1 cellular context compared by ENCODE assay signal in the genomic region with DNA sequence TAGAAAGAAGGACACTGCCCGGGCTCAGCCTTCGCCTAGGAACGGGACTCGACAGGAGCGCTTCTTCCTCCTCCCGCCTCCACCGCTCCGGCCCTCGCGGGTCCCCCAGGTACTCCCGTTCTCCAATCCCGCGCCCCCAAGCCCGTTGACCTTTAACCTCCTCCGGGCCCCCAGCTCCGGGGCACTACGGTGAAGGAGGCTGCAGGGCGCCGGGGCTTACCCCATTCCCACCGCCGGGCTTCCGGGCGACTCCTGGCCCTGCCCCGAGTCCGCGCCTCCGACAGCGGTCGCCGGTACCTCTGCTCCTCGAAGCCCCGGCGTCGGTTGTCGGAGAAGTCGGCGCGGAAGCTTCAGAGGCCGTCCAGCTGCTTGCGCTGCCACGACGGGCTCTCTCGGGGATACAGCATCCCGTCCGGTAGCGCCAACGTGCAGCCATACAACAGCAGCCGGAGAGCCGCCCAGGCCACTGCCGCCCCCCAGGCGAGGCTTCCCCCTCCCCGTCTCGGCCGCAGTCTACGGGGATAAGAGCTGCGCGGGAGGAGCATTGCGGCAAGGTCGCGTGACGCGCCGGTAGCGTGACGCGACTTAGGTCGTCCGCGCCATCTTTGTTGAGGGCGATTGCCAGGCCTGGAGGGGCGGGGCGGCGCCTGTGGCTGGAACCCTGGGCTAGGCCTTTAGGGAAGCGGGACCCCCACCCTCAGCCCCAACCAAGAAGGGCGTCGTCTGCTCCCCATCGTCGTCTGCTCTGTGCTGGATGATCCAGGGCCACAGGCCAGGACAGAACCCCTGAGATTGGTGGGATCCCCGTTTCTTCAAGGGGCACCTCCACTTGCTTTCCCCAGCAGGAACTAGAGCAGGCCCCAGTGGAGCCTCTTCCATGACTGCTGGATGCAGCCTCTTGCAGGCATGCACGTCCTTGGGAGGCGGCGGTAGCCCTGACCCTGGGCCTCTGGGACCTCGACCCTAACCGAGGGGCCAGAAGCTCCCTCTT.
TF ChIP-seq lines count a peak whose summit lies in the region.

No MANE protein-coding gene starts in this region.

TF ChIP-seq in K562, 482 proteins besides CTCF, POLR2A, EP300 and RAD21 (continued from another document and continues in another):
- TF ChIP-seq, protein P1, sequence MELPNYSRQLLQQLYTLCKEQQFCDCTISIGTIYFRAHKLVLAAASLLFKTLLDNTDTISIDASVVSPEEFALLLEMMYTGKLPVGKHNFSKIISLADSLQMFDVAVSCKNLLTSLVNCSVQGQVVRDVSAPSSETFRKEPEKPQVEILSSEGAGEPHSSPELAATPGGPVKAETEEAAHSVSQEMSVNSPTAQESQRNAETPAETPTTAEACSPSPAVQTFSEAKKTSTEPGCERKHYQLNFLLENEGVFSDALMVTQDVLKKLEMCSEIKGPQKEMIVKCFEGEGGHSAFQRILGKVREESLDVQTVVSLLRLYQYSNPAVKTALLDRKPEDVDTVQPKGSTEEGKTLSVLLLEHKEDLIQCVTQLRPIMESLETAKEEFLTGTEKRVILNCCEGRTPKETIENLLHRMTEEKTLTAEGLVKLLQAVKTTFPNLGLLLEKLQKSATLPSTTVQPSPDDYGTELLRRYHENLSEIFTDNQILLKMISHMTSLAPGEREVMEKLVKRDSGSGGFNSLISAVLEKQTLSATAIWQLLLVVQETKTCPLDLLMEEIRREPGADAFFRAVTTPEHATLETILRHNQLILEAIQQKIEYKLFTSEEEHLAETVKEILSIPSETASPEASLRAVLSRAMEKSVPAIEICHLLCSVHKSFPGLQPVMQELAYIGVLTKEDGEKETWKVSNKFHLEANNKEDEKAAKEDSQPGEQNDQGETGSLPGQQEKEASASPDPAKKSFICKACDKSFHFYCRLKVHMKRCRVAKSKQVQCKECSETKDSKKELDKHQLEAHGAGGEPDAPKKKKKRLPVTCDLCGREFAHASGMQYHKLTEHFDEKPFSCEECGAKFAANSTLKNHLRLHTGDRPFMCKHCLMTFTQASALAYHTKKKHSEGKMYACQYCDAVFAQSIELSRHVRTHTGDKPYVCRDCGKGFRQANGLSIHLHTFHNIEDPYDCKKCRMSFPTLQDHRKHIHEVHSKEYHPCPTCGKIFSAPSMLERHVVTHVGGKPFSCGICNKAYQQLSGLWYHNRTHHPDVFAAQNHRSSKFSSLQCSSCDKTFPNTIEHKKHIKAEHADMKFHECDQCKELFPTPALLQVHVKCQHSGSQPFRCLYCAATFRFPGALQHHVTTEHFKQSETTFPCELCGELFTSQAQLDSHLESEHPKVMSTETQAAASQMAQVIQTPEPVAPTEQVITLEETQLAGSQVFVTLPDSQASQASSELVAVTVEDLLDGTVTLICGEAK (IDR thresholded peaks at IDR 0.05), result no peak
- TF ChIP-seq, protein P1 (CRISPR knock-in tag; IDR thresholded peaks at IDR 0.05), result no peak
- TF ChIP-seq SAP30 (IDR thresholded peaks at IDR 0.05; ENCODE audit: borderline replicate concordance, insufficient read depth, low read depth, low read length, poor library complexity, severe bottlenecking) (no peak), GATAD2B (IDR thresholded peaks at IDR 0.05; ENCODE audit: borderline replicate concordance) (no peak), NFE2 (IDR thresholded peaks at IDR 0.05; ENCODE audit: low read depth) (no peak), SNAPC5 (CRISPR knock-in tag; IDR thresholded peaks at IDR 0.05) (no peak), ZFP1 (CRISPR knock-in tag; IDR thresholded peaks at IDR 0.05) (no peak), HNRNPH1 (optimal IDR thresholded peaks at IDR 0.05; ENCODE audit: low read depth, low read length) (no peak), ARID1B (IDR thresholded peaks at IDR 0.05) (no peak), ZSCAN32 (CRISPR knock-in tag; IDR thresholded peaks at IDR 0.05) (no peak), KAT8 (IDR thresholded peaks at IDR 0.05; ENCODE audit: low read depth) (no peak), MTA3 (IDR thresholded peaks at IDR 0.05; ENCODE audit: borderline replicate concordance) (peak; percentile 55; the same call in 1 of the 2 replicates), SMAD4 (CRISPR knock-in tag; conservative IDR thresholded peaks at IDR 0.05) (0 out of 2 replicates have a peak, but pooled peaks have one; percentile 28), POLR2AphosphoS5 (IDR thresholded peaks at IDR 0.05; ENCODE audit: control insufficient read depth, insufficient read depth, low read depth, low read length) (peak; percentile 42; the same call in 1 of the 2 replicates), HNRNPK (IDR thresholded peaks at IDR 0.05; ENCODE audit: low read depth, low read length, poor library complexity, severe bottlenecking) (peak; percentile 16), ZNF217 (CRISPR knock-in tag; IDR thresholded peaks at IDR 0.05) (no peak), ZBTB34 (CRISPR knock-in tag; IDR thresholded peaks at IDR 0.05) (no peak), ZHX1 (conservative IDR thresholded peaks at IDR 0.05; ENCODE audit: low read length) (no peak)
- TF ChIP-seq, protein P2, sequence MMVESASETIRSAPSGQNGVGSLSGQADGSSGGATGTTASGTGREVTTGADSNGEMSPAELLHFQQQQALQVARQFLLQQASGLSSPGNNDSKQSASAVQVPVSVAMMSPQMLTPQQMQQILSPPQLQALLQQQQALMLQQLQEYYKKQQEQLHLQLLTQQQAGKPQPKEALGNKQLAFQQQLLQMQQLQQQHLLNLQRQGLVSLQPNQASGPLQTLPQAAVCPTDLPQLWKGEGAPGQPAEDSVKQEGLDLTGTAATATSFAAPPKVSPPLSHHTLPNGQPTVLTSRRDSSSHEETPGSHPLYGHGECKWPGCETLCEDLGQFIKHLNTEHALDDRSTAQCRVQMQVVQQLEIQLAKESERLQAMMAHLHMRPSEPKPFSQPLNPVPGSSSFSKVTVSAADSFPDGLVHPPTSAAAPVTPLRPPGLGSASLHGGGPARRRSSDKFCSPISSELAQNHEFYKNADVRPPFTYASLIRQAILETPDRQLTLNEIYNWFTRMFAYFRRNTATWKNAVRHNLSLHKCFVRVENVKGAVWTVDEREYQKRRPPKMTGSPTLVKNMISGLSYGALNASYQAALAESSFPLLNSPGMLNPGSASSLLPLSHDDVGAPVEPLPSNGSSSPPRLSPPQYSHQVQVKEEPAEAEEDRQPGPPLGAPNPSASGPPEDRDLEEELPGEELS (CRISPR knock-in tag; IDR thresholded peaks at IDR 0.05; ENCODE audit: borderline replicate concordance), result no peak
- TF ChIP-seq, protein P3, sequence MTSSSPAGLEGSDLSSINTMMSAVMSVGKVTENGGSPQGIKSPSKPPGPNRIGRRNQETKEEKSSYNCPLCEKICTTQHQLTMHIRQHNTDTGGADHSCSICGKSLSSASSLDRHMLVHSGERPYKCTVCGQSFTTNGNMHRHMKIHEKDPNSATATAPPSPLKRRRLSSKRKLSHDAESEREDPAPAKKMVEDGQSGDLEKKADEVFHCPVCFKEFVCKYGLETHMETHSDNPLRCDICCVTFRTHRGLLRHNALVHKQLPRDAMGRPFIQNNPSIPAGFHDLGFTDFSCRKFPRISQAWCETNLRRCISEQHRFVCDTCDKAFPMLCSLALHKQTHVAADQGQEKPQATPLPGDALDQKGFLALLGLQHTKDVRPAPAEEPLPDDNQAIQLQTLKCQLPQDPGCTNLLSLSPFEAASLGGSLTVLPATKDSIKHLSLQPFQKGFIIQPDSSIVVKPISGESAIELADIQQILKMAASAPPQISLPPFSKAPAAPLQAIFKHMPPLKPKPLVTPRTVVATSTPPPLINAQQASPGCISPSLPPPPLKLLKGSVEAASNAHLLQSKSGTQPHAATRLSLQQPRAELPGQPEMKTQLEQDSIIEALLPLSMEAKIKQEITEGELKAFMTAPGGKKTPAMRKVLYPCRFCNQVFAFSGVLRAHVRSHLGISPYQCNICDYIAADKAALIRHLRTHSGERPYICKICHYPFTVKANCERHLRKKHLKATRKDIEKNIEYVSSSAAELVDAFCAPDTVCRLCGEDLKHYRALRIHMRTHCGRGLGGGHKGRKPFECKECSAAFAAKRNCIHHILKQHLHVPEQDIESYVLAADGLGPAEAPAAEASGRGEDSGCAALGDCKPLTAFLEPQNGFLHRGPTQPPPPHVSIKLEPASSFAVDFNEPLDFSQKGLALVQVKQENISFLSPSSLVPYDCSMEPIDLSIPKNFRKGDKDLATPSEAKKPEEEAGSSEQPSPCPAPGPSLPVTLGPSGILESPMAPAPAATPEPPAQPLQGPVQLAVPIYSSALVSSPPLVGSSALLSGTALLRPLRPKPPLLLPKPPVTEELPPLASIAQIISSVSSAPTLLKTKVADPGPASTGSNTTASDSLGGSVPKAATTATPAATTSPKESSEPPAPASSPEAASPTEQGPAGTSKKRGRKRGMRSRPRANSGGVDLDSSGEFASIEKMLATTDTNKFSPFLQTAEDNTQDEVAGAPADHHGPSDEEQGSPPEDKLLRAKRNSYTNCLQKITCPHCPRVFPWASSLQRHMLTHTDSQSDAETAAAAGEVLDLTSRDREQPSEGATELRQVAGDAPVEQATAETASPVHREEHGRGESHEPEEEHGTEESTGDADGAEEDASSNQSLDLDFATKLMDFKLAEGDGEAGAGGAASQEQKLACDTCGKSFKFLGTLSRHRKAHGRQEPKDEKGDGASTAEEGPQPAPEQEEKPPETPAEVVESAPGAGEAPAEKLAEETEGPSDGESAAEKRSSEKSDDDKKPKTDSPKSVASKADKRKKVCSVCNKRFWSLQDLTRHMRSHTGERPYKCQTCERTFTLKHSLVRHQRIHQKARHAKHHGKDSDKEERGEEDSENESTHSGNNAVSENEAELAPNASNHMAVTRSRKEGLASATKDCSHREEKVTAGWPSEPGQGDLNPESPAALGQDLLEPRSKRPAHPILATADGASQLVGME (CRISPR knock-in tag; IDR thresholded peaks at IDR 0.05), result no peak
- TF ChIP-seq, protein P4, sequence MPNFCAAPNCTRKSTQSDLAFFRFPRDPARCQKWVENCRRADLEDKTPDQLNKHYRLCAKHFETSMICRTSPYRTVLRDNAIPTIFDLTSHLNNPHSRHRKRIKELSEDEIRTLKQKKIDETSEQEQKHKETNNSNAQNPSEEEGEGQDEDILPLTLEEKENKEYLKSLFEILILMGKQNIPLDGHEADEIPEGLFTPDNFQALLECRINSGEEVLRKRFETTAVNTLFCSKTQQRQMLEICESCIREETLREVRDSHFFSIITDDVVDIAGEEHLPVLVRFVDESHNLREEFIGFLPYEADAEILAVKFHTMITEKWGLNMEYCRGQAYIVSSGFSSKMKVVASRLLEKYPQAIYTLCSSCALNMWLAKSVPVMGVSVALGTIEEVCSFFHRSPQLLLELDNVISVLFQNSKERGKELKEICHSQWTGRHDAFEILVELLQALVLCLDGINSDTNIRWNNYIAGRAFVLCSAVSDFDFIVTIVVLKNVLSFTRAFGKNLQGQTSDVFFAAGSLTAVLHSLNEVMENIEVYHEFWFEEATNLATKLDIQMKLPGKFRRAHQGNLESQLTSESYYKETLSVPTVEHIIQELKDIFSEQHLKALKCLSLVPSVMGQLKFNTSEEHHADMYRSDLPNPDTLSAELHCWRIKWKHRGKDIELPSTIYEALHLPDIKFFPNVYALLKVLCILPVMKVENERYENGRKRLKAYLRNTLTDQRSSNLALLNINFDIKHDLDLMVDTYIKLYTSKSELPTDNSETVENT (CRISPR knock-in tag; IDR thresholded peaks at IDR 0.05), result no peak; the same call in 1 of the 2 replicates
